ENCODE assay signal across 25 cellular contexts in genomic region chr17:4856271-4856936, GRCh38. TPM values are rescaled to one million over a fixed set of nuclear protein-coding genes. Genes with fewer than 3 reads are reported as not detected.
DNase-seq lines count a peak whose midpoint lies in the region; ATAC-seq and TF ChIP-seq lines count a peak whose summit lies in the region.
"Had no signal": no experiment of that assay in that cellular context is flagged by ENCODE, and none has a peak within 500 bp of the region (broad histone marks: within the 10 kb centered on the region; RNA-seq: fewer than 3 reads in every experiment).

No MANE protein-coding gene starts in this region.

- H3K27ac ChIP-seq in dorsolateral prefrontal cortex: peak overlapping the region; percentile 60 to 99 (median 95)
- no peak overlapping the region for H3K27ac ChIP-seq in testis
- no peak overlapping the region for H3K27ac ChIP-seq in foreskin keratinocyte
- H3K27ac ChIP-seq: BLaER1, thoracic aorta had no signal

- no peak for DNase-seq in activated naive CD4-positive, alpha-beta T cell treated with anti-CD3 and anti-CD28 coated beads, Interleukin-2, amount 50 U/mL, for 72 hours (ENCODE audit: low spot score in 2 of 2)
- no peak for DNase-seq in activated naive CD4-positive, alpha-beta T cell treated with anti-CD3 and anti-CD28 coated beads, Interleukin-2, amount 10 ng/mL, durations not matched to agents 7 days and 5 days
- peak in 2 of 10 donors; percentile 54 for DNase-seq in dorsolateral prefrontal cortex
- no peak for DNase-seq in naive B cell
- DNase-seq in testis: peak; percentile 33
- DNase-seq in foreskin keratinocyte: no peak
- DNase-seq in HT-29 (ENCODE audit: low spot score): no peak
- DNase-seq: activated CD4-positive, alpha-beta T cell treated with anti-CD3 and anti-CD28 coated beads, Interleukin-2, amount 10 ng/mL, durations not matched to agents 24 days and 14 days; activated CD8-positive, alpha-beta memory T cell treated with anti-CD3 and anti-CD28 coated beads, Interleukin-2, amount 50 U/mL, for 48 hours; activated gamma-delta T cell; cortex of kidney; islet precursor cell; MM.1S; mucosa of descending colon; NCI-H187; NCI-H526; PC-3; SK-N-SH; stimulated activated CD4-positive, alpha-beta T cell treated with anti-CD3 and anti-CD28 coated beads, Interleukin-4, amount 100 ng/mL, for 4 hours; stimulated activated CD8-positive, alpha-beta memory T cell treated with anti-CD3 and anti-CD28 coated beads, Interleukin-4, amount 100 ng/mL, for 48 hours had no signal

- no peaks in the 10 kb centered on the region for H3K27me3 Mint-ChIP-seq in activated naive CD4-positive, alpha-beta T cell treated with anti-CD3 and anti-CD28 coated beads, Interleukin-2, amount 10 ng/mL, durations not matched to agents 7 days and 5 days
- H3K27me3 Mint-ChIP-seq in naive B cell: no peaks in the 10 kb centered on the region
- H3K27me3 Mint-ChIP-seq: activated CD4-positive, alpha-beta T cell treated with anti-CD3 and anti-CD28 coated beads, Interleukin-2, amount 10 ng/mL, durations not matched to agents 24 days and 14 days had no signal

- no peaks in the 10 kb centered on the region for H3K9me3 ChIP-seq in testis
- H3K9me3 ChIP-seq: BLaER1, mucosa of descending colon, SK-N-SH, thoracic aorta had no signal

- 71 to 72% methylated on average over 17 of the region's 17 CpGs for WGBS in testis, 2 donors

- intact Hi-C loops in dorsolateral prefrontal cortex (cut with DNase I): loop anchor here in 1 of 2 donors (2.0 kb wide), 1 partner anchor 22 kb away; no protein-coding TSS in a partner anchor
- intact Hi-C loops in testis (cut with DNase I; ENCODE audit: low total_unique reads): no loop called here

- H3K27me3 ChIP-seq in dorsolateral prefrontal cortex (no peaks in the 10 kb centered on the region), testis (no peaks in the 10 kb centered on the region), foreskin keratinocyte (no peaks in the 10 kb centered on the region)
- H3K27me3 ChIP-seq: BLaER1 had no signal

- H3K9me3 Mint-ChIP-seq in activated naive CD4-positive, alpha-beta T cell treated with anti-CD3 and anti-CD28 coated beads, Interleukin-2, amount 50 U/mL, for 72 hours: peaks cover 6% of the 10 kb centered on the region in 2 donors
- H3K9me3 Mint-ChIP-seq in activated naive CD4-positive, alpha-beta T cell treated with anti-CD3 and anti-CD28 coated beads, Interleukin-2, amount 10 ng/mL, durations not matched to agents 7 days and 5 days: peaks cover 6% of the 10 kb centered on the region
- peaks cover 0 to 6% (median 0%) of the 10 kb centered on the region in 7 donors for H3K9me3 Mint-ChIP-seq in naive B cell
- H3K9me3 Mint-ChIP-seq: activated CD4-positive, alpha-beta T cell treated with anti-CD3 and anti-CD28 coated beads, Interleukin-2, amount 10 ng/mL, durations not matched to agents 24 days and 14 days had no signal

- H3K27ac Mint-ChIP-seq in activated naive CD4-positive, alpha-beta T cell treated with anti-CD3 and anti-CD28 coated beads, Interleukin-2, amount 50 U/mL, for 72 hours: peak overlapping the region; percentile 5 to 8
- no peak overlapping the region for H3K27ac Mint-ChIP-seq in activated naive CD4-positive, alpha-beta T cell treated with anti-CD3 and anti-CD28 coated beads, Interleukin-2, amount 10 ng/mL, durations not matched to agents 7 days and 5 days
- H3K27ac Mint-ChIP-seq in naive B cell: peak overlapping the region in 4 of 6 donors; percentile 9 to 94 (median 51)
- H3K27ac Mint-ChIP-seq: activated CD4-positive, alpha-beta T cell treated with anti-CD3 and anti-CD28 coated beads, Interleukin-2, amount 10 ng/mL, durations not matched to agents 24 days and 14 days had no signal

- peaks cover 0 to 7% of the 10 kb centered on the region in 2 donors for H3K36me3 Mint-ChIP-seq in activated naive CD4-positive, alpha-beta T cell treated with anti-CD3 and anti-CD28 coated beads, Interleukin-2, amount 50 U/mL, for 72 hours
- H3K36me3 Mint-ChIP-seq in activated naive CD4-positive, alpha-beta T cell treated with anti-CD3 and anti-CD28 coated beads, Interleukin-2, amount 10 ng/mL, durations not matched to agents 7 days and 5 days: peaks cover 34% of the 10 kb centered on the region
- H3K36me3 Mint-ChIP-seq in naive B cell: peaks cover 8 to 23% of the 10 kb centered on the region in 2 donors

- no peak for TF ChIP-seq POLR2A in testis (IDR thresholded peaks at IDR 0.05)

- H3K4me3 ChIP-seq in dorsolateral prefrontal cortex (peak overlapping the region in 1 of 59 donors; percentile 14), testis (no peak overlapping the region)
- H3K4me3 ChIP-seq: BLaER1, GM12878, mucosa of descending colon, thoracic aorta had no signal

- ATAC-seq in activated naive CD4-positive, alpha-beta T cell treated with anti-CD3 and anti-CD28 coated beads, Interleukin-2, amount 50 U/mL, for 72 hours: no peak
- ATAC-seq in naive B cell (ENCODE audit: low read depth in 2 of 2): no peak
- no peak for ATAC-seq in GM18517 (IDR thresholded peaks at IDR 0.05; ENCODE audit: unreplicated experiment)
- no peak for ATAC-seq in foreskin keratinocyte
- ATAC-seq: GM12878, mucosa of descending colon, PC-3 had no signal

- no peak overlapping the region for H3K4me3 Mint-ChIP-seq in activated naive CD4-positive, alpha-beta T cell treated with anti-CD3 and anti-CD28 coated beads, Interleukin-2, amount 10 ng/mL, durations not matched to agents 7 days and 5 days
- no peak overlapping the region for H3K4me3 Mint-ChIP-seq in naive B cell
- H3K4me3 Mint-ChIP-seq: activated CD4-positive, alpha-beta T cell treated with anti-CD3 and anti-CD28 coated beads, Interleukin-2, amount 10 ng/mL, durations not matched to agents 24 days and 14 days had no signal

- CTCF ChIA-PET in activated naive CD4-positive, alpha-beta T cell treated with anti-CD3 and anti-CD28 coated beads, Interleukin-2, amount 10 ng/mL, durations not matched to agents 7 days and 5 days (lab: Charles Lee): no interaction called here

- H3K4me1 Mint-ChIP-seq in activated naive CD4-positive, alpha-beta T cell treated with anti-CD3 and anti-CD28 coated beads, Interleukin-2, amount 10 ng/mL, durations not matched to agents 7 days and 5 days: peaks cover 9% of the 10 kb centered on the region
- H3K4me1 Mint-ChIP-seq in naive B cell: peaks cover 23 to 39% (median 28%) of the 10 kb centered on the region in 3 donors

- H3K4me1 ChIP-seq in testis (peaks cover 40% of the 10 kb centered on the region), foreskin keratinocyte (peaks cover 40% of the 10 kb centered on the region)

- TF ChIP-seq CTCF in dorsolateral prefrontal cortex (IDR thresholded peaks at IDR 0.05 in 54 of 56, conservative IDR thresholded peaks at IDR 0.05 in 2 of 56; ENCODE audit: low read depth in 1 of 56, partially characterized antibody in 56 of 56): no peak
- TF ChIP-seq CTCF in testis (IDR thresholded peaks at IDR 0.05): no peak
- no peak for TF ChIP-seq CTCF in foreskin keratinocyte (conservative IDR thresholded peaks at IDR 0.05)

- H3K36me3 ChIP-seq in testis (ENCODE audit: low read depth, missing control alignments): no peaks in the 10 kb centered on the region
- H3K36me3 ChIP-seq: thoracic aorta had no signal

RNA-seq across cellular contexts. Expression of gene MINK1, which starts 23.3 kb away (rescaled TPM):
- 10 to 100 TPM; 83.0 to 84.9 TPM for total RNA-seq in activated naive CD4-positive, alpha-beta T cell treated with anti-CD3 and anti-CD28 coated beads, Interleukin-2, amount 50 U/mL, for 72 hours
- total RNA-seq in dorsolateral prefrontal cortex: 100 to 1,000 TPM; 153 to 287 (median 196) TPM
- 10 to 100 TPM in 1 of 6 donors, 1 to 10 TPM in 5; 1.1 to 13.6 (median 6.6) TPM for polyA plus RNA-seq in naive B cell (ENCODE audit: low read depth in 6 of 6)
- total RNA-seq in testis: 100 to 1,000 TPM; 135 to 142 TPM
- polyA plus RNA-seq in testis (ENCODE audit: insufficient read depth, low read depth, low replicate concordance): 77.4 TPM
- total RNA-seq in foreskin keratinocyte: 81.5 and 85.5 TPM in 2 replicates
- 51.5 and 53.7 TPM in 2 replicates for polyA plus RNA-seq in foreskin keratinocyte
- total RNA-seq in HT-29 (2014; rRNA removed; shearing (Covaris generic)): 61.7 and 76.1 TPM in 2 replicates

RNA-seq across cellular contexts. Expression of gene C17orf107, which starts 42.9 kb away (rescaled TPM):
- total RNA-seq in activated naive CD4-positive, alpha-beta T cell treated with anti-CD3 and anti-CD28 coated beads, Interleukin-2, amount 50 U/mL, for 72 hours: 1 to 10 TPM in 1 of 2 donors, under 1 TPM in 1; 0.59 to 2.9 TPM
- total RNA-seq in dorsolateral prefrontal cortex (10 to 100 TPM in 80 of 120 experiments, 1 to 10 TPM in 40; 4.7 to 18.4 (median 11.2) TPM), testis (1 to 10 TPM; 2.8 to 4.1 TPM), foreskin keratinocyte (0.78 and 1.7 TPM in 2 replicates)
- polyA plus RNA-seq in naive B cell (ENCODE audit: low read depth in 6 of 6) (1 to 10 TPM in 5 of 6 donors, not detected in 1; 1.6 to 2.6 (median 2.1) TPM), testis (ENCODE audit: insufficient read depth, low read depth, low replicate concordance) (1.5 TPM), foreskin keratinocyte (0.38 and 0.91 TPM in 2 replicates)
- total RNA-seq in HT-29 (2014; rRNA removed; shearing (Covaris generic)): 0.97 and 1.4 TPM in 2 replicates

RNA-seq across cellular contexts. Expression of gene CHRNE, which starts 46.5 kb away (rescaled TPM):
- total RNA-seq in activated naive CD4-positive, alpha-beta T cell treated with anti-CD3 and anti-CD28 coated beads, Interleukin-2, amount 50 U/mL, for 72 hours: under 1 TPM in 1 of 2 donors, not detected in 1; 0.27 TPM
- total RNA-seq in dorsolateral prefrontal cortex (1 to 10 TPM in 67 of 120 experiments, under 1 TPM in 52, not detected in 1; 0.34 to 4.3 (median 1.1) TPM), testis (1 to 10 TPM; 1.4 to 2.6 TPM), foreskin keratinocyte (not detected in 2 replicates)
- polyA plus RNA-seq in naive B cell (ENCODE audit: low read depth in 6 of 6) (under 1 TPM in 5 of 6 donors, not detected in 1; 0.18 to 0.59 (median 0.37) TPM), testis (ENCODE audit: insufficient read depth, low read depth, low replicate concordance) (1.4 TPM), foreskin keratinocyte (0.04 and 0.06 TPM in 2 replicates)
- total RNA-seq in HT-29 (2014; rRNA removed; shearing (Covaris generic)): not detected in 2 replicates
- total RNA-seq: A172 had no signal

RNA-seq across cellular contexts. Expression of gene PLD2, which starts 49.5 kb away (rescaled TPM):
- total RNA-seq in activated naive CD4-positive, alpha-beta T cell treated with anti-CD3 and anti-CD28 coated beads, Interleukin-2, amount 50 U/mL, for 72 hours: 10 to 100 TPM; 23.6 to 31.4 TPM
- total RNA-seq in dorsolateral prefrontal cortex: 10 to 100 TPM; 15.8 to 64.8 (median 35.8) TPM
- polyA plus RNA-seq in naive B cell (ENCODE audit: low read depth in 6 of 6): 1 to 10 TPM in 5 of 6 donors, under 1 TPM in 1; 0.54 to 4.6 (median 3.7) TPM
- 10 to 100 TPM; 17.5 to 31.2 TPM for total RNA-seq in testis
- 11.0 TPM for polyA plus RNA-seq in testis (ENCODE audit: insufficient read depth, low read depth, low replicate concordance)
- total RNA-seq in foreskin keratinocyte: 27.9 and 31.6 TPM in 2 replicates
- polyA plus RNA-seq in foreskin keratinocyte: 20.4 and 22.8 TPM in 2 replicates
- 6.9 and 10.9 TPM in 2 replicates for total RNA-seq in HT-29 (2014; rRNA removed; shearing (Covaris generic))

Comparison
In these comparisons a context has a peak if more than half of its experiments do, and no peak if none do; other contexts are left out.
1. H3K27ac ChIP-seq: peak in dorsolateral prefrontal cortex (59 of 59); none in testis (0 of 2) and foreskin keratinocyte (single experiment).